16 cellular contexts compared by ENCODE assay signal in genomic region chr16:47965439-47965838, GRCh38.
A peak's percentile ranks its signal among the peaks of the same experiment; 100 is the strongest.
DNase-seq lines count a peak whose midpoint lies in the region; ATAC-seq and TF ChIP-seq lines count a peak whose summit lies in the region.
"Had no signal": no experiment of that assay in that cellular context is flagged by ENCODE, and none has a peak within 500 bp of the region (broad histone marks: within the 10 kb centered on the region; RNA-seq: fewer than 3 reads in every experiment).

No MANE protein-coding gene starts in this region.

- H4K20me1 ChIP-seq in GM23338 (replicated peaks; ENCODE audit: insufficient read depth): no peaks in the 10 kb centered on the region

- intact Hi-C loops in mucosa of descending colon (cut with DNase I, micrococcal nuclease) (no loop called here), Caco-2 (cut with micrococcal nuclease; ENCODE audit: unreplicated experiment) (no loop called here), upper lobe of right lung (cut with DNase I) (no loop called here)

- no peaks in the 10 kb centered on the region for H3K9me2 ChIP-seq in GM23338 (ENCODE audit: insufficient read depth)

- H3K79me2 ChIP-seq in GM23338 (replicated peaks; ENCODE audit: insufficient read depth): no peaks in the 10 kb centered on the region

- H3K36me3 Mint-ChIP-seq in GM23338 (ENCODE audit: low read depth) (no peaks in the 10 kb centered on the region), Caco-2 (ENCODE audit: insufficient read depth, unreplicated experiment) (no peaks in the 10 kb centered on the region)
- H3K36me3 Mint-ChIP-seq: activated naive CD4-positive, alpha-beta T cell treated with anti-CD3 and anti-CD28 coated beads, Interleukin-2, amount 50 U/mL, for 24 hours had no signal

- H3K9me3 ChIP-seq in mucosa of descending colon (no peaks in the 10 kb centered on the region), Caco-2 (no peaks in the 10 kb centered on the region), upper lobe of right lung (no peaks in the 10 kb centered on the region)

- TF ChIP-seq CTCF in GM23338 (conservative IDR thresholded peaks at IDR 0.05; ENCODE audit: low read depth in 2 of 2) (no peak), mucosa of descending colon (IDR thresholded peaks at IDR 0.05) (no peak), Caco-2 (IDR thresholded peaks at IDR 0.05; ENCODE audit: insufficient read depth in 1 of 2, low read depth in 1 of 2, low read length in 1 of 2, severe bottlenecking in 1 of 2, unreplicated experiment in 1 of 2) (no peak), upper lobe of right lung (IDR thresholded peaks at IDR 0.05) (no peak)

- no peak overlapping the region for H3K27ac ChIP-seq in GM23338 (ENCODE audit: low read depth)
- H3K27ac ChIP-seq in caudate nucleus (ENCODE audit: low read depth, low read length): peak overlapping the region; percentile 63
- no peak overlapping the region for H3K27ac ChIP-seq in upper lobe of right lung

- BruUV-seq in Caco-2 (replicated peaks; lab: Mats Ljungman, UMichigan): no TSS peak

- peaks cover 15% of the 10 kb centered on the region for H3K4me1 Mint-ChIP-seq in GM23338
- H3K4me1 Mint-ChIP-seq in Caco-2 (ENCODE audit: low read depth, unreplicated experiment): no peaks in the 10 kb centered on the region
- H3K4me1 Mint-ChIP-seq: activated naive CD4-positive, alpha-beta T cell treated with anti-CD3 and anti-CD28 coated beads, Interleukin-2, amount 50 U/mL, for 24 hours had no signal

- H2AFZ ChIP-seq in GM23338: no peak overlapping the region

- peaks cover 4% of the 10 kb centered on the region for H3K27me3 Mint-ChIP-seq in GM23338 (ENCODE audit: insufficient read depth, low read depth, poor library complexity)
- H3K27me3 Mint-ChIP-seq in Caco-2 (ENCODE audit: insufficient read depth, unreplicated experiment): no peaks in the 10 kb centered on the region

- no peak overlapping the region for H3K4me3 Mint-ChIP-seq in GM23338
- H3K4me3 Mint-ChIP-seq in Caco-2 (ENCODE audit: unreplicated experiment): no peak overlapping the region
- H3K4me3 Mint-ChIP-seq: activated naive CD4-positive, alpha-beta T cell treated with anti-CD3 and anti-CD28 coated beads, Interleukin-2, amount 50 U/mL, for 24 hours; T-helper 1 cell treated with Interleukin-12 subunit alpha and Interleukin-12 subunit beta and Interleukin-4 antibody, amounts not matched to agents 30 μg/mL and 1 μg/mL, for 36 hours had no signal

- ATAC-seq in GM23338 (peak; percentile 89), mucosa of descending colon (no peak), upper lobe of right lung (no peak)
- ATAC-seq: PC-3 had no signal

- POLR2A ChIA-PET in Caco-2 (lab: Charles Lee): no interaction called here

- no peaks in the 10 kb centered on the region for H3F3A ChIP-seq in GM23338 (replicated peaks; ENCODE audit: low read depth)

- DNase-seq in GM23338 (ENCODE audit: low spot score) (peak; percentile 88), NCI-H187 treated with DMSO at 0.1 percent for 48 hours (lab: John Stamatoyannopoulos, UW) (peak; percentile 62), caudate nucleus (lab: John Stamatoyannopoulos, UW) (peak in 36 of 61 donors; percentile 3 to 80 (median 20)), left kidney (ENCODE audit: low read depth, low spot score) (peak; percentile 8), mucosa of descending colon (no peak), Caco-2 (no peak), NCI-H82 (lab: John Stamatoyannopoulos, UW) (no peak), upper lobe of right lung (no peak)
- DNase-seq: C1 segment of cervical spinal cord; NCI-H1694 treated with DMSO at 0.1 percent for 48 hours; PC-3; stimulated activated CD4-positive, alpha-beta T cell treated with anti-CD3 and anti-CD28 coated beads, Interleukin-4, amount 100 ng/mL, for 1 hour; stimulated activated naive CD4-positive, alpha-beta T cell treated with Interleukin-2 at 50 U/mL for 16 hours had no signal

- H3K27ac Mint-ChIP-seq in GM23338 (no peak overlapping the region; the same call in 1 of the 2 replicates), Caco-2 (ENCODE audit: unreplicated experiment) (no peak overlapping the region)
- H3K27ac Mint-ChIP-seq: activated naive CD4-positive, alpha-beta T cell treated with anti-CD3 and anti-CD28 coated beads, Interleukin-2, amount 50 U/mL, for 24 hours; progenitor cell of endocrine pancreas; T-helper 1 cell treated with Interleukin-12 subunit alpha and Interleukin-12 subunit beta and Interleukin-4 antibody, amounts not matched to agents 30 μg/mL and 1 μg/mL, for 36 hours had no signal

- no peak overlapping the region for H3K4me2 ChIP-seq in GM23338

- H3K4me1 ChIP-seq in GM23338 (ENCODE audit: insufficient read depth): peaks cover 8% of the 10 kb centered on the region; the same call in 1 of the 2 replicates
- no peaks in the 10 kb centered on the region for H3K4me1 ChIP-seq in mucosa of descending colon (ENCODE audit: low read depth)
- no peaks in the 10 kb centered on the region for H3K4me1 ChIP-seq in Caco-2
- H3K4me1 ChIP-seq in upper lobe of right lung: no peaks in the 10 kb centered on the region

- H3K9me3 Mint-ChIP-seq in GM23338: no peaks in the 10 kb centered on the region
- no peaks in the 10 kb centered on the region for H3K9me3 Mint-ChIP-seq in Caco-2 (ENCODE audit: unreplicated experiment)
- H3K9me3 Mint-ChIP-seq: T-helper 1 cell treated with Interleukin-12 subunit alpha and Interleukin-12 subunit beta and Interleukin-4 antibody, amounts not matched to agents 30 μg/mL and 1 μg/mL, for 36 hours had no signal

- H3K4me3 ChIP-seq in GM23338 (no peak overlapping the region), mucosa of descending colon (no peak overlapping the region), Caco-2 (ENCODE audit: low read depth, low read length) (no peak overlapping the region), upper lobe of right lung (no peak overlapping the region)

- CTCF ChIA-PET in Caco-2 (lab: Charles Lee): no interaction called here

- H3K27me3 ChIP-seq in GM23338 (ENCODE audit: insufficient read depth) (no peaks in the 10 kb centered on the region), Caco-2 (replicated peaks; ENCODE audit: control insufficient read depth, insufficient read depth, low read length) (no peaks in the 10 kb centered on the region), upper lobe of right lung (no peaks in the 10 kb centered on the region)

- H3K36me3 ChIP-seq in GM23338 (ENCODE audit: insufficient read depth): no peaks in the 10 kb centered on the region
- H3K36me3 ChIP-seq in mucosa of descending colon (ENCODE audit: low read depth): no peaks in the 10 kb centered on the region
- no peaks in the 10 kb centered on the region for H3K36me3 ChIP-seq in Caco-2 (ENCODE audit: control insufficient read depth, insufficient read depth, low read length)
- H3K36me3 ChIP-seq in upper lobe of right lung: no peaks in the 10 kb centered on the region

TF ChIP-seq in GM23338, 12 proteins besides CTCF, POLR2A, EP300 and RAD21:
- TF ChIP-seq CREB1 (CRISPR knock-in tag; IDR thresholded peaks at IDR 0.05; ENCODE audit: low read depth) (0 out of 2 replicates have a peak, but pooled peaks have one; percentile 17), JUNB (IDR thresholded peaks at IDR 0.05; ENCODE audit: unreplicated experiment) (no peak)
TF ChIP-seq in GM23338: peak in this region for 1.

Comparison
In these comparisons a context has a peak if more than half of its experiments do, and no peak if none do; other contexts are left out.
1. DNase-seq: peak in GM23338 (single experiment), NCI-H187 treated with DMSO at 0.1 percent for 48 hours (single experiment), caudate nucleus (36 of 61) and left kidney (single experiment); none in mucosa of descending colon (0 of 3), Caco-2 (0 of 2), NCI-H82 (single experiment) and upper lobe of right lung (single experiment).